Comparison of ENCODE assay signal across 10 cellular contexts in genomic region chr1:201503397-201504176, GRCh38. TPM values are rescaled to one million over a fixed set of nuclear protein-coding genes. Genes with fewer than 3 reads are reported as not detected.
DNase-seq lines count a peak whose midpoint lies in the region; ATAC-seq and TF ChIP-seq lines count a peak whose summit lies in the region.
"Had no signal": no experiment of that assay in that cellular context is flagged by ENCODE, and none has a peak within 500 bp of the region (broad histone marks: within the 10 kb centered on the region; RNA-seq: fewer than 3 reads in every experiment).

No MANE protein-coding gene starts in this region.

- H3K4me1 ChIP-seq in right lobe of liver (peaks cover 0 to 87% (median 30%) of the 10 kb centered on the region in 4 donors), urinary bladder (ENCODE audit: insufficient read depth) (no peaks in the 10 kb centered on the region)

- H3K27me3 Mint-ChIP-seq in activated T-cell treated with anti-CD3 and anti-CD28 coated beads, Interleukin-2, amount 50 U/mL, for 4 hours (ENCODE audit: low read depth) = no peaks in the 10 kb centered on the region
- no peaks in the 10 kb centered on the region for H3K27me3 Mint-ChIP-seq in activated T-cell treated with anti-CD3 and anti-CD28 coated beads, Interleukin-2, amount 50 U/mL, for 72 hours (ENCODE audit: low read depth)
- no peaks in the 10 kb centered on the region for H3K27me3 Mint-ChIP-seq in stimulated activated naive B cell treated with anti-CD40 and anti-IgM and Interleukin-4, amounts not matched to agents 10 μg/mL and 1 μg/mL and 100 μg/mL, for 72 hours
- H3K27me3 Mint-ChIP-seq in activated CD4-positive, alpha-beta memory T cell treated with anti-CD3 and anti-CD28 coated beads, Interleukin-2, amount 10 ng/mL, durations not matched to agents 7 days and 5 days = no peaks in the 10 kb centered on the region
- H3K27me3 Mint-ChIP-seq: CD4-positive, CD25-positive, alpha-beta regulatory T cell had no signal

- peaks cover 38% of the 10 kb centered on the region for H3K4me1 Mint-ChIP-seq in activated T-cell treated with anti-CD3 and anti-CD28 coated beads, Interleukin-2, amount 50 U/mL, for 4 hours (ENCODE audit: low read depth)
- peaks cover 33% of the 10 kb centered on the region for H3K4me1 Mint-ChIP-seq in activated T-cell treated with anti-CD3 and anti-CD28 coated beads, Interleukin-2, amount 50 U/mL, for 72 hours (ENCODE audit: low read depth)
- H3K4me1 Mint-ChIP-seq in stimulated activated naive B cell treated with anti-CD40 and anti-IgM and Interleukin-4, amounts not matched to agents 10 μg/mL and 1 μg/mL and 100 μg/mL, for 72 hours = peaks cover 17 to 35% of the 10 kb centered on the region in 2 donors
- H3K4me1 Mint-ChIP-seq in activated CD4-positive, alpha-beta memory T cell treated with anti-CD3 and anti-CD28 coated beads, Interleukin-2, amount 10 ng/mL, durations not matched to agents 7 days and 5 days = peaks cover 43% of the 10 kb centered on the region

- peak overlapping the region in 1 of 3 donors; percentile 2 for H3K4me3 ChIP-seq in right lobe of liver
- H3K4me3 ChIP-seq in urinary bladder (ENCODE audit: low read depth, low read length) = no peak overlapping the region

- intact Hi-C loops in right lobe of liver (cut with DNase I) = no loop called here

- no peak for ATAC-seq in activated T-cell treated with anti-CD3 and anti-CD28 coated beads, Interleukin-2, amount 50 U/mL, for 4 hours
- ATAC-seq in activated T-cell treated with anti-CD3 and anti-CD28 coated beads, Interleukin-2, amount 50 U/mL, for 72 hours (replicated peaks in 1 of 2) = no peak
- ATAC-seq in right lobe of liver = peak in 1 of 4 donors; percentile 30
- no peak for ATAC-seq in stimulated activated naive B cell treated with anti-CD40 and anti-IgM and Interleukin-4, amounts not matched to agents 10 μg/mL and 1 μg/mL and 100 μg/mL, for 72 hours (replicated peaks)

- CTCF ChIA-PET in activated CD4-positive, alpha-beta memory T cell treated with anti-CD3 and anti-CD28 coated beads, Interleukin-2, amount 10 ng/mL, durations not matched to agents 7 days and 5 days (lab: Charles Lee) = interaction anchor here (1.6 to 7.6 kb wide), 3 partner anchors 9 to 68 kb away, joined by 3 to 74 read pairs (median 43); no protein-coding TSS in a partner anchor

- H3K9me3 Mint-ChIP-seq in activated T-cell treated with anti-CD3 and anti-CD28 coated beads, Interleukin-2, amount 50 U/mL, for 4 hours = no peaks in the 10 kb centered on the region
- no peaks in the 10 kb centered on the region for H3K9me3 Mint-ChIP-seq in activated T-cell treated with anti-CD3 and anti-CD28 coated beads, Interleukin-2, amount 50 U/mL, for 72 hours
- H3K9me3 Mint-ChIP-seq in stimulated activated naive B cell treated with anti-CD40 and anti-IgM and Interleukin-4, amounts not matched to agents 10 μg/mL and 1 μg/mL and 100 μg/mL, for 72 hours = no peaks in the 10 kb centered on the region
- no peaks in the 10 kb centered on the region for H3K9me3 Mint-ChIP-seq in activated CD4-positive, alpha-beta memory T cell treated with anti-CD3 and anti-CD28 coated beads, Interleukin-2, amount 10 ng/mL, durations not matched to agents 7 days and 5 days
- H3K9me3 Mint-ChIP-seq: CD4-positive, CD25-positive, alpha-beta regulatory T cell had no signal

- no peak overlapping the region for H3K27ac Mint-ChIP-seq in activated T-cell treated with anti-CD3 and anti-CD28 coated beads, Interleukin-2, amount 50 U/mL, for 72 hours
- H3K27ac Mint-ChIP-seq in stimulated activated naive B cell treated with anti-CD40 and anti-IgM and Interleukin-4, amounts not matched to agents 10 μg/mL and 1 μg/mL and 100 μg/mL, for 72 hours = no peak overlapping the region
- H3K27ac Mint-ChIP-seq in activated CD4-positive, alpha-beta memory T cell treated with anti-CD3 and anti-CD28 coated beads, Interleukin-2, amount 10 ng/mL, durations not matched to agents 7 days and 5 days = no peak overlapping the region

- H3K27ac ChIP-seq in right lobe of liver (peak overlapping the region; percentile 67 to 94 (median 94)), urinary bladder (ENCODE audit: low read depth) (peak overlapping the region; percentile 74)

- TF ChIP-seq POLR2A in right lobe of liver (IDR thresholded peaks at IDR 0.05) = peak; percentile 39

- DNase-seq in activated T-cell treated with anti-CD3 and anti-CD28 coated beads, Interleukin-2, amount 50 U/mL, for 4 hours = no peak
- DNase-seq in activated T-cell treated with anti-CD3 and anti-CD28 coated beads, Interleukin-2, amount 50 U/mL, for 72 hours = no peak
- peak; percentile 60 to 90 for DNase-seq in T47D (ENCODE audit: low read depth in 1 of 2, low spot score in 1 of 2)
- DNase-seq in right lobe of liver = peak in 1 of 3 donors; percentile 27
- DNase-seq in stimulated activated naive B cell treated with anti-CD40 and anti-IgM and Interleukin-4, amounts not matched to agents 10 μg/mL and 1 μg/mL and 100 μg/mL, for 72 hours = no peak
- DNase-seq in activated CD4-positive, CD25-positive, alpha-beta regulatory T cell treated with anti-CD3 and anti-CD28 coated beads, Interleukin-2, amount 50 U/mL, for 72 hours = no peak
- DNase-seq in activated CD4-positive, alpha-beta memory T cell treated with anti-CD3 and anti-CD28 coated beads, Interleukin-2, amount 10 ng/mL, durations not matched to agents 7 days and 5 days = no peak
- DNase-seq: CD4-positive, CD25-positive, alpha-beta regulatory T cell; T-helper 9 cell had no signal

- 27% methylated on average over 13 of the region's 13 CpGs for WGBS in right lobe of liver (ENCODE audit: insufficient coverage, low coverage, low lambda C conversion rate, missing lambda C conversion rate)
- 24% methylated on average over 13 of the region's 13 CpGs for WGBS in urinary bladder

- H3K27me3 ChIP-seq in right lobe of liver = no peaks in the 10 kb centered on the region

- H3K9me3 ChIP-seq in right lobe of liver = no peaks in the 10 kb centered on the region

- TF ChIP-seq CTCF in right lobe of liver (IDR thresholded peaks at IDR 0.05) = no peak

- H3K4me3 Mint-ChIP-seq in activated T-cell treated with anti-CD3 and anti-CD28 coated beads, Interleukin-2, amount 50 U/mL, for 4 hours = peak overlapping the region; percentile 7
- no peak overlapping the region for H3K4me3 Mint-ChIP-seq in activated T-cell treated with anti-CD3 and anti-CD28 coated beads, Interleukin-2, amount 50 U/mL, for 72 hours
- no peak overlapping the region for H3K4me3 Mint-ChIP-seq in stimulated activated naive B cell treated with anti-CD40 and anti-IgM and Interleukin-4, amounts not matched to agents 10 μg/mL and 1 μg/mL and 100 μg/mL, for 72 hours
- H3K4me3 Mint-ChIP-seq in activated CD4-positive, alpha-beta memory T cell treated with anti-CD3 and anti-CD28 coated beads, Interleukin-2, amount 10 ng/mL, durations not matched to agents 7 days and 5 days = no peak overlapping the region

- in situ Hi-C loops in T47D (cut with HindIII; ENCODE audit: low pct_unique_long_range_greater_than_20kb, low sequenced_read_pairs) = no loop called here

- H3K36me3 ChIP-seq in right lobe of liver (no peaks in the 10 kb centered on the region), urinary bladder (ENCODE audit: insufficient read depth) (no peaks in the 10 kb centered on the region)

- H3K36me3 Mint-ChIP-seq in activated T-cell treated with anti-CD3 and anti-CD28 coated beads, Interleukin-2, amount 50 U/mL, for 4 hours (ENCODE audit: insufficient read depth) = peaks cover 2% of the 10 kb centered on the region
- no peaks in the 10 kb centered on the region for H3K36me3 Mint-ChIP-seq in activated T-cell treated with anti-CD3 and anti-CD28 coated beads, Interleukin-2, amount 50 U/mL, for 72 hours (ENCODE audit: insufficient read depth in 2 of 2)
- H3K36me3 Mint-ChIP-seq in stimulated activated naive B cell treated with anti-CD40 and anti-IgM and Interleukin-4, amounts not matched to agents 10 μg/mL and 1 μg/mL and 100 μg/mL, for 72 hours = peaks cover 6 to 8% of the 10 kb centered on the region in 2 donors
- peaks cover 2% of the 10 kb centered on the region for H3K36me3 Mint-ChIP-seq in activated CD4-positive, alpha-beta memory T cell treated with anti-CD3 and anti-CD28 coated beads, Interleukin-2, amount 10 ng/mL, durations not matched to agents 7 days and 5 days (ENCODE audit: low read depth)

- POLR2A ChIA-PET in activated CD4-positive, alpha-beta memory T cell treated with anti-CD3 and anti-CD28 coated beads, Interleukin-2, amount 10 ng/mL, durations not matched to agents 7 days and 5 days (lab: Charles Lee) = no interaction called here

RNA-seq across cellular contexts. Expression of gene CSRP1, which starts 3.3 kb away (rescaled TPM):
- 10 to 100 TPM; 51.5 to 54.3 (median 52.4) TPM for total RNA-seq in activated T-cell treated with anti-CD3 and anti-CD28 coated beads, Interleukin-2, amount 50 U/mL, for 4 hours
- 10 to 100 TPM; 44.7 to 52.6 TPM for total RNA-seq in activated T-cell treated with anti-CD3 and anti-CD28 coated beads, Interleukin-2, amount 50 U/mL, for 72 hours
- total RNA-seq in right lobe of liver = 100 to 1,000 TPM in 2 of 6 experiments, 10 to 100 TPM in 4; 54.9 to 158 (median 87.0) TPM
- total RNA-seq in urinary bladder = 719 TPM
- polyA plus RNA-seq in urinary bladder = 4,390 TPM
- 10 to 100 TPM; 77.1 to 77.8 TPM for total RNA-seq in activated CD4-positive, alpha-beta memory T cell treated with anti-CD3 and anti-CD28 coated beads, Interleukin-2, amount 10 ng/mL, durations not matched to agents 7 days and 5 days

RNA-seq across cellular contexts. Expression of gene PHLDA3, which starts 34.6 kb away (rescaled TPM):
- total RNA-seq in activated T-cell treated with anti-CD3 and anti-CD28 coated beads, Interleukin-2, amount 50 U/mL, for 4 hours = 1 to 10 TPM; 1.4 to 4.1 (median 3.4) TPM
- total RNA-seq in activated T-cell treated with anti-CD3 and anti-CD28 coated beads, Interleukin-2, amount 50 U/mL, for 72 hours = 10 to 100 TPM; 10.7 to 25.6 TPM
- total RNA-seq in right lobe of liver = 10 to 100 TPM in 1 of 6 experiments, 1 to 10 TPM in 5; 1.0 to 10.9 (median 2.7) TPM
- total RNA-seq in urinary bladder = 15.2 TPM
- polyA plus RNA-seq in urinary bladder = 134 TPM
- total RNA-seq in activated CD4-positive, alpha-beta memory T cell treated with anti-CD3 and anti-CD28 coated beads, Interleukin-2, amount 10 ng/mL, durations not matched to agents 7 days and 5 days = 10 to 100 TPM in 1 of 2 experiments, 1 to 10 TPM in 1; 9.0 to 11.4 TPM

RNA-seq across cellular contexts. Expression of gene NAV1, which starts 35.3 kb away (rescaled TPM):
- total RNA-seq in activated T-cell treated with anti-CD3 and anti-CD28 coated beads, Interleukin-2, amount 50 U/mL, for 4 hours = 1 to 10 TPM in 2 of 3 donors, under 1 TPM in 1; 0.81 to 1.3 (median 1.1) TPM
- 1 to 10 TPM; 6.2 to 6.3 TPM for total RNA-seq in activated T-cell treated with anti-CD3 and anti-CD28 coated beads, Interleukin-2, amount 50 U/mL, for 72 hours
- total RNA-seq in right lobe of liver (1 to 10 TPM; 2.1 to 7.4 (median 3.7) TPM), urinary bladder (27.5 TPM)
- 19.0 TPM for polyA plus RNA-seq in urinary bladder
- total RNA-seq in activated CD4-positive, alpha-beta memory T cell treated with anti-CD3 and anti-CD28 coated beads, Interleukin-2, amount 10 ng/mL, durations not matched to agents 7 days and 5 days = 1 to 10 TPM; 2.8 to 3.0 TPM

Comparison
In these comparisons a context has a peak if more than half of its experiments do, and no peak if none do; other contexts are left out.
1. DNase-seq: peak in T47D (2 of 2); none in activated T-cell treated with anti-CD3 and anti-CD28 coated beads, Interleukin-2, amount 50 U/mL, for 4 hours (single experiment), activated T-cell treated with anti-CD3 and anti-CD28 coated beads, Interleukin-2, amount 50 U/mL, for 72 hours (0 of 2), stimulated activated naive B cell treated with anti-CD40 and anti-IgM and Interleukin-4, amounts not matched to agents 10 μg/mL and 1 μg/mL and 100 μg/mL, for 72 hours (single experiment), activated CD4-positive, CD25-positive, alpha-beta regulatory T cell treated with anti-CD3 and anti-CD28 coated beads, Interleukin-2, amount 50 U/mL, for 72 hours (single experiment) and activated CD4-positive, alpha-beta memory T cell treated with anti-CD3 and anti-CD28 coated beads, Interleukin-2, amount 10 ng/mL, durations not matched to agents 7 days and 5 days (single experiment).